Comparison of ENCODE assay signal across 33 cellular contexts in the genomic region with DNA sequence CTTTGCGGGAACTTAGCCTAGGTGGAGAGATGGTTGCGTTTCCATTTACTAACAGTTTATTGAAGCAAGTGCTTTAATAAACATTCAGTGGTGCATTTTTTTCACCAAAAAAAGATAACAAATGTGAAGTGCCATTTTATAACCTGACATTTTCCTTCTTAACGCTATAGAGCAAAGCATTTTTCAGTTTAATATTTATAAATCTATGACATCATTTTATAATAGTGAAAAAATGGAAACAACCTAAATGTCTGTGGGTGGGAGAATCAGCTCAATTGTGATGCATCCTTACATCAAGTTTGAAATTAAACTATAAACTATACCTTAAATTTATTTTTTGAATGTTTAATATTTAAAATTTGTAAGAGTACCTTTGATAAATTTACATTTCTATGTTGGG.
"Had no signal": no experiment of that assay in that cellular context is flagged by ENCODE, and none has a peak within 500 bp of the region (broad histone marks: within the 10 kb centered on the region; RNA-seq: fewer than 3 reads in every experiment).

No MANE protein-coding gene starts in this region.

- H3K36me3 ChIP-seq: ascending aorta, cardiac muscle cell had no signal

- H3K27ac ChIP-seq: ascending aorta, cardiac muscle cell, VCaP had no signal

- H3K4me3 ChIP-seq: ascending aorta, cardiac muscle cell had no signal

- H3K36me3 Mint-ChIP-seq: activated CD4-positive, alpha-beta memory T cell treated with anti-CD3 and anti-CD28 coated beads for 36 hours; activated naive CD4-positive, alpha-beta T cell treated with anti-CD3 and anti-CD28 coated beads, Interleukin-2, amount 10 ng/mL, durations not matched to agents 7 days and 5 days; activated naive CD4-positive, alpha-beta T cell treated with anti-CD3 and anti-CD28 coated beads, Interleukin-2, amount 50 U/mL, for 24 hours; activated naive CD8-positive, alpha-beta T cell; activated naive CD8-positive, alpha-beta T cell treated with anti-CD3 and anti-CD28 coated beads, Interleukin-2, amount 10 ng/mL, durations not matched to agents 7 days and 5 days; brain had no signal

- H3K9me3 ChIP-seq: ascending aorta had no signal

- H3K27ac Mint-ChIP-seq: activated B cell treated with CpG ODN at 0.5 μM for 24 hours; activated CD4-positive, alpha-beta T cell treated with anti-CD3 and anti-CD28 coated beads, Interleukin-2, amount 10 ng/mL, durations not matched to agents 24 days and 14 days; activated naive CD4-positive, alpha-beta T cell treated with anti-CD3 and anti-CD28 coated beads, Interleukin-2, amount 10 ng/mL, durations not matched to agents 7 days and 5 days; activated naive CD4-positive, alpha-beta T cell treated with anti-CD3 and anti-CD28 coated beads, Interleukin-2, amount 50 U/mL, for 24 hours; activated naive CD8-positive, alpha-beta T cell; activated naive CD8-positive, alpha-beta T cell treated with anti-CD3 and anti-CD28 coated beads, Interleukin-2, amount 10 ng/mL, durations not matched to agents 7 days and 5 days; activated T-cell treated with anti-CD3 and anti-CD28 coated beads, Interleukin-2, amount 50 U/mL, for 72 hours; activated T-helper 2 cell treated with anti-CD3 and anti-CD28 coated beads, Interferon-gamma antibody, Interleukin-2, Interleukin-4, amounts not matched to agents 10 μg/mL and 5 μg/mL and 100 μg/mL, durations not matched to agents 14 hours and 24 hours and 36 hours; brain; T-helper 2 cell treated with Interferon-gamma antibody and Interleukin-4, amounts not matched to agents 5 μg/mL and 100 μg/mL, for 36 hours had no signal

- DNase-seq: activated B cell treated with CpG ODN at 0.5 μM for 24 hours; activated CD4-positive, alpha-beta memory T cell treated with anti-CD3 and anti-CD28 coated beads for 36 hours; activated CD4-positive, alpha-beta T cell treated with anti-CD3 and anti-CD28 coated beads for 4 hours; activated CD4-positive, alpha-beta T cell treated with anti-CD3 and anti-CD28 coated beads, Interleukin-2, amount 10 ng/mL, durations not matched to agents 24 days and 14 days; activated CD4-positive, alpha-beta T cell treated with anti-CD3 and anti-CD28 coated beads, Interleukin-2, amount 50 U/mL, for 1 hour; activated CD4-positive, alpha-beta T cell treated with anti-CD3 and anti-CD28 coated beads, Interleukin-2, amount 50 U/mL, for 4 hours; activated CD4-positive, CD25-positive, alpha-beta regulatory T cell treated with anti-CD3 and anti-CD28 coated beads, Interleukin-2, amount 50 U/mL, for 72 hours; activated CD8-positive, alpha-beta memory T cell treated with anti-CD3 and anti-CD28 coated beads, Interleukin-2, amount 50 U/mL, for 4 hours; activated CD8-positive, alpha-beta T cell treated with anti-CD3 and anti-CD28 coated beads for 36 hours; activated effector memory CD4-positive, alpha-beta T cell treated with Interleukin-2 at 50 U/mL for 16 hours; activated gamma-delta T cell; activated naive CD4-positive, alpha-beta T cell treated with anti-CD3 and anti-CD28 coated beads, Interleukin-2, amount 10 ng/mL, durations not matched to agents 7 days and 5 days; activated naive CD4-positive, alpha-beta T cell treated with Interleukin-2 at 50 U/mL for 16 hours; activated naive CD8-positive, alpha-beta T cell treated with anti-CD3 and anti-CD28 coated beads, Interleukin-2, amount 10 ng/mL, durations not matched to agents 7 days and 5 days; activated naive CD8-positive, alpha-beta T cell treated with anti-CD3 and anti-CD28 coated beads, Interleukin-2, amount 50 U/mL, for 24 hours; activated T-cell treated with anti-CD3 and anti-CD28 coated beads for 4 hours; activated T-cell treated with anti-CD3 and anti-CD28 coated beads, Interleukin-2, amount 50 U/mL, for 1 hour; activated T-cell treated with anti-CD3 and anti-CD28 coated beads, Interleukin-2, amount 50 U/mL, for 4 hours; activated T-cell treated with anti-CD3 and anti-CD28 coated beads, Interleukin-2, amount 50 U/mL, for 72 hours; T-helper 1 cell; T-helper 2 cell; T-helper 9 cell had no signal

- H3K27me3 Mint-ChIP-seq: activated B cell treated with CpG ODN at 0.5 μM for 24 hours had no signal

- H3K9me3 Mint-ChIP-seq: activated B cell treated with CpG ODN at 0.5 μM for 24 hours; activated CD4-positive, alpha-beta memory T cell treated with anti-CD3 and anti-CD28 coated beads for 36 hours; activated CD4-positive, alpha-beta T cell treated with anti-CD3 and anti-CD28 coated beads, Interleukin-2, amount 10 ng/mL, durations not matched to agents 24 days and 14 days; activated CD8-positive, alpha-beta T cell treated with anti-CD3 and anti-CD28 coated beads for 36 hours; activated naive CD4-positive, alpha-beta T cell treated with anti-CD3 and anti-CD28 coated beads, Interleukin-2, amount 10 ng/mL, durations not matched to agents 7 days and 5 days; activated naive CD4-positive, alpha-beta T cell treated with anti-CD3 and anti-CD28 coated beads, Interleukin-2, amount 50 U/mL, for 24 hours; activated naive CD8-positive, alpha-beta T cell treated with anti-CD3 and anti-CD28 coated beads, Interleukin-2, amount 10 ng/mL, durations not matched to agents 7 days and 5 days; activated naive CD8-positive, alpha-beta T cell treated with anti-CD3 and anti-CD28 coated beads, Interleukin-2, amount 50 U/mL, for 24 hours; activated T-cell treated with anti-CD3 and anti-CD28 coated beads, Interleukin-2, amount 50 U/mL, for 4 hours; activated T-cell treated with anti-CD3 and anti-CD28 coated beads, Interleukin-2, amount 50 U/mL, for 72 hours; activated T-helper 1 cell treated with anti-CD3 and anti-CD28 coated beads, Interleukin-12 subunit alpha, Interleukin-12 subunit beta, Interleukin-2, Interleukin-4 antibody, amounts not matched to agents 30 ng/mL and 10 ng/mL and 1 ng/mL, durations not matched to agents 14 hours and 24 hours and 36 hours; activated T-helper 2 cell treated with anti-CD3 and anti-CD28 coated beads, Interferon-gamma antibody, Interleukin-2, Interleukin-4, amounts not matched to agents 10 μg/mL and 5 μg/mL and 100 μg/mL, durations not matched to agents 14 hours and 24 hours and 36 hours; brain; central memory CD8-positive, alpha-beta T cell; T-helper 1 cell treated with Interleukin-12 subunit alpha and Interleukin-12 subunit beta and Interleukin-4 antibody, amounts not matched to agents 30 μg/mL and 1 μg/mL, for 36 hours; T-helper 2 cell treated with Interferon-gamma antibody and Interleukin-4, amounts not matched to agents 5 μg/mL and 100 μg/mL, for 36 hours had no signal

- H3K4me1 ChIP-seq: ascending aorta had no signal

- H3K27me3 ChIP-seq: ascending aorta, cardiac muscle cell had no signal

- H3K4me3 Mint-ChIP-seq: activated B cell treated with CpG ODN at 0.5 μM for 24 hours; activated CD4-positive, alpha-beta memory T cell treated with anti-CD3 and anti-CD28 coated beads for 36 hours; activated CD4-positive, alpha-beta T cell treated with anti-CD3 and anti-CD28 coated beads, Interleukin-2, amount 10 ng/mL, durations not matched to agents 24 days and 14 days; activated CD8-positive, alpha-beta T cell treated with anti-CD3 and anti-CD28 coated beads for 36 hours; activated naive CD4-positive, alpha-beta T cell treated with anti-CD3 and anti-CD28 coated beads, Interleukin-2, amount 10 ng/mL, durations not matched to agents 7 days and 5 days; activated naive CD4-positive, alpha-beta T cell treated with anti-CD3 and anti-CD28 coated beads, Interleukin-2, amount 50 U/mL, for 24 hours; activated naive CD8-positive, alpha-beta T cell; activated naive CD8-positive, alpha-beta T cell treated with anti-CD3 and anti-CD28 coated beads, Interleukin-2, amount 10 ng/mL, durations not matched to agents 7 days and 5 days; activated naive CD8-positive, alpha-beta T cell treated with anti-CD3 and anti-CD28 coated beads, Interleukin-2, amount 50 U/mL, for 24 hours; activated T-cell treated with anti-CD3 and anti-CD28 coated beads, Interleukin-2, amount 50 U/mL, for 4 hours; activated T-cell treated with anti-CD3 and anti-CD28 coated beads, Interleukin-2, amount 50 U/mL, for 72 hours; activated T-helper 1 cell treated with anti-CD3 and anti-CD28 coated beads, Interleukin-12 subunit alpha, Interleukin-12 subunit beta, Interleukin-2, Interleukin-4 antibody, amounts not matched to agents 30 ng/mL and 10 ng/mL and 1 ng/mL, durations not matched to agents 14 hours and 24 hours and 36 hours; brain; central memory CD8-positive, alpha-beta T cell; T-helper 1 cell treated with Interleukin-12 subunit alpha and Interleukin-12 subunit beta and Interleukin-4 antibody, amounts not matched to agents 30 μg/mL and 1 μg/mL, for 36 hours; T-helper 2 cell treated with Interferon-gamma antibody and Interleukin-4, amounts not matched to agents 5 μg/mL and 100 μg/mL, for 36 hours had no signal
